In the genomic region with DNA sequence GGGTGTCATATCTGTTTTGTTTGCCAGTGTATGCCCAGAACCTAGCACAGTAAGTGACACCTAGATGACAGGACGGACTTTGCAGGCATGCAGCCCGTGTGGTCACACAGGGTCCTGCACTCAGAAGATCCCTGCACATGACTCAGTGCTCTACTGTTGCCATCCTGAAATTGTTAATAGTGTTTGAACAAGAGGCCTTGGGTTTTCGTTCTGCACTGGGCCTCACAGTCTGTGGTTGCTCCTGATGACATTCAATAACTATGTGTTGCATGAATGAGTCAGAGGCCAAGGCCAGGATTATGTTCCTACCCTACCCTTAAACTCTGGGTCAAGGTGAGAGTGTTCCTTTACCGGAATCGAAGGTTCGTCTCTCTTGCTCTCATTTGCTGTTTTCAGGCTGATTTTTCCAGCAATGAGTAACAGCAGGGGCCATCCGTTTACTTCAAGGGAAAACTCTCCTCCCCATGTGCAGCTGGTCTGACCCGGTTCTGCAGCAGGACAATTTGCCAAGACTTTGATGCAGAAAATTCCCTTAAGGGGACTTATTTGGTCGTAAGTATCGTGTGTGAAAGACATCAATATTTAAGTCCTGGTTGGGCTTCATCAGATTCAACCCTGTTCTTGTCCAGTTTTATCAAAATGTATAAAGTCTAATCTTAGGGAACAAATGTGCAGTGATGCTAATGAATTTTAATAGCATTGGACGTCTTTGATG, we compare ENCODE assay signal across 12 cellular contexts. TPM values are rescaled to one million over a fixed set of nuclear protein-coding genes. Genes with fewer than 3 reads are reported as not detected.
DNase-seq lines count a peak whose midpoint lies in the region; ATAC-seq and TF ChIP-seq lines count a peak whose summit lies in the region.
"Had no signal": no experiment of that assay in that cellular context is flagged by ENCODE, and none has a peak within 500 bp of the region (broad histone marks: within the 10 kb centered on the region; RNA-seq: fewer than 3 reads in every experiment).

No MANE protein-coding gene starts in this region.

- H3K36me3 Mint-ChIP-seq in H9 (ENCODE audit: insufficient read depth in 1 of 3, low read depth in 3 of 3), result no peaks in the 10 kb centered on the region
- no peaks in the 10 kb centered on the region for H3K36me3 Mint-ChIP-seq in activated T-helper 17 cell treated with anti-CD3 and anti-CD28 coated beads, Interleukin-2, amount 50 U/mL, for 72 hours (ENCODE audit: low read depth)

- H3K9me3 ChIP-seq in H9 (ENCODE audit: control insufficient read depth, low read depth, low read length), result no peaks in the 10 kb centered on the region
- H3K9me3 ChIP-seq: neutrophil, testis had no signal

- POLR2A ChIA-PET in BJ (lab: Charles Lee), result no interaction called here

- H3K4me1 Mint-ChIP-seq in H9, result peaks cover 2 to 5% of the 10 kb centered on the region in 2 experiments; a peak in 1 of 4 replicates
- H3K4me1 Mint-ChIP-seq in activated T-helper 17 cell treated with anti-CD3 and anti-CD28 coated beads, Interleukin-2, amount 50 U/mL, for 72 hours, result no peaks in the 10 kb centered on the region

- no peak overlapping the region for H2BK15ac ChIP-seq in H9 (ENCODE audit: low read depth, low read length)

- H3K27me3 ChIP-seq in BJ (ENCODE audit: control insufficient read depth, insufficient read depth, low read length) (no peaks in the 10 kb centered on the region), H9 (ENCODE audit: insufficient read depth, low read length) (no peaks in the 10 kb centered on the region)
- H3K27me3 ChIP-seq: neutrophil, testis had no signal

- TF ChIP-seq CTCF in BJ (IDR thresholded peaks at IDR 0.05; ENCODE audit: insufficient read depth, low read depth, low read length) (peak; percentile 35; the same call in 1 of the 2 replicates), H9 (conservative IDR thresholded peaks at IDR 0.05) (peak; percentile 48)

- no peaks in the 10 kb centered on the region for H3K36me3 ChIP-seq in BJ (ENCODE audit: control insufficient read depth, insufficient read depth, low read length)
- H3K36me3 ChIP-seq: neutrophil had no signal

- H4K5ac ChIP-seq in H9 (ENCODE audit: insufficient read length, low read depth, low read length), result no peak overlapping the region

- no CpG with 5 or more reads among the region's 11 CpGs for WGBS in H9 (ENCODE audit: extremely low coverage, insufficient read length, low lambda C conversion rate)

- H4K8ac ChIP-seq in H9 (replicated peaks; ENCODE audit: insufficient read length, low read depth, low read length), result no peak overlapping the region

- H3K56ac ChIP-seq in H9 (ENCODE audit: insufficient read length, low read depth, low read length), result no peak overlapping the region

- H4K91ac ChIP-seq in H9 (ENCODE audit: insufficient read length, low read depth, low read length), result no peak overlapping the region

- H2BK5ac ChIP-seq in H9 (ENCODE audit: insufficient read length, low read length), result no peak overlapping the region

- H3K9me3 Mint-ChIP-seq in H9, result no peaks in the 10 kb centered on the region
- no peaks in the 10 kb centered on the region for H3K9me3 Mint-ChIP-seq in activated T-helper 17 cell treated with anti-CD3 and anti-CD28 coated beads, Interleukin-2, amount 50 U/mL, for 72 hours

- CTCF ChIA-PET in BJ (lab: Yijun Ruan, JAX), result interaction anchor here (1.0 to 3.1 kb wide), 8 partner anchors 12 to 104 kb away, joined by 3 to 17 read pairs (median 6); a partner anchor contains a TSS

- H2BK12ac ChIP-seq in H9 (ENCODE audit: insufficient read length, low read depth, low read length), result no peak overlapping the region

- no peaks in the 10 kb centered on the region for H4K20me1 ChIP-seq in H9 (ENCODE audit: control insufficient read depth, insufficient read depth, insufficient read length)

- no peaks in the 10 kb centered on the region for H3K79me2 ChIP-seq in H9 (ENCODE audit: insufficient read depth, low read length)

- no peak overlapping the region for H2BK20ac ChIP-seq in H9 (ENCODE audit: low read depth, low read length, poor library complexity, severe bottlenecking)

- DNase-seq in BJ (ENCODE audit: low read depth), result no peak
- no peak for DNase-seq in H9
- DNase-seq in RPMI8226, result peak; percentile 33
- DNase-seq in glomerular visceral epithelial cell (ENCODE audit: extremely low spot score), result peak; percentile 72
- no peak for DNase-seq in cerebellar cortex (ENCODE audit: low spot score)
- DNase-seq in NCI-H1092 treated with DMSO at 0.1 percent for 48 hours (lab: John Stamatoyannopoulos, UW), result no peak
- no peak for DNase-seq in iPS-NIHi7 (ENCODE audit: extremely low spot score)
- DNase-seq: amygdala, testis had no signal

- no peak overlapping the region for H3K27ac ChIP-seq in H9 (ENCODE audit: insufficient read length, low read depth, low read length)
- H3K27ac ChIP-seq: neutrophil, SK-N-MC, testis had no signal

- no peak for ATAC-seq in activated T-helper 17 cell treated with anti-CD3 and anti-CD28 coated beads, Interleukin-2, amount 50 U/mL, for 72 hours (replicated peaks)

- H3K23ac ChIP-seq in H9 (ENCODE audit: insufficient read length, low read depth, low read length), result no peak overlapping the region

- H3K18ac ChIP-seq in H9 (ENCODE audit: insufficient read length, low read depth, low read length), result no peak overlapping the region

- no peaks in the 10 kb centered on the region for H3K79me1 ChIP-seq in H9 (ENCODE audit: insufficient read depth, low read depth, low read length, poor library complexity, severe bottlenecking)

- no peak overlapping the region for H3K4me3 Mint-ChIP-seq in H9
- H3K4me3 Mint-ChIP-seq in activated T-helper 17 cell treated with anti-CD3 and anti-CD28 coated beads, Interleukin-2, amount 50 U/mL, for 72 hours, result no peak overlapping the region

- H3K4me3 ChIP-seq in BJ (ENCODE audit: low read depth, low read length), result no peak overlapping the region
- H3K4me3 ChIP-seq: SK-N-MC, testis had no signal

- H3K27me3 Mint-ChIP-seq in H9 (ENCODE audit: low read depth), result peaks cover 3% of the 10 kb centered on the region
- H3K27me3 Mint-ChIP-seq in activated T-helper 17 cell treated with anti-CD3 and anti-CD28 coated beads, Interleukin-2, amount 50 U/mL, for 72 hours, result peaks cover 15% of the 10 kb centered on the region

- no peaks in the 10 kb centered on the region for H3K23me2 ChIP-seq in H9 (ENCODE audit: insufficient read length, low read depth, low read length, poor library complexity, severe bottlenecking)

- no peak overlapping the region for H3K27ac Mint-ChIP-seq in H9
- H3K27ac Mint-ChIP-seq in activated T-helper 17 cell treated with anti-CD3 and anti-CD28 coated beads, Interleukin-2, amount 50 U/mL, for 72 hours, result no peak overlapping the region

- H3K4me2 ChIP-seq in H9 (ENCODE audit: insufficient read depth, insufficient read length, low read length), result no peak overlapping the region

- H3K14ac ChIP-seq in H9 (ENCODE audit: insufficient read depth, low read length), result no peak overlapping the region

- H3T11ph ChIP-seq in H9 (ENCODE audit: low read length), result no peak overlapping the region

- H2AK5ac ChIP-seq in H9 (ENCODE audit: insufficient read length, low read length), result no peak overlapping the region

- no peaks in the 10 kb centered on the region for H3K4me1 ChIP-seq in H9 (ENCODE audit: insufficient read depth, low read length)
- H3K4me1 ChIP-seq: testis had no signal

- H3K9ac ChIP-seq in H9 (ENCODE audit: extremely low read depth, insufficient read length, low read length), result no peak overlapping the region

- no peak overlapping the region for H3K4ac ChIP-seq in H9 (ENCODE audit: low read depth, low read length)

- no peak overlapping the region for H2AFZ ChIP-seq in H9 (ENCODE audit: low read length)

- no peak overlapping the region for H2BK120ac ChIP-seq in H9 (ENCODE audit: low read depth, low read length, poor library complexity, severe bottlenecking)

RNA-seq across cellular contexts. Expression of a gene that starts 13.0 kb away (rescaled TPM):
- 10.4 and 40.1 TPM in 2 replicates for polyA plus RNA-seq in BJ (2011; rRNA removed)
- 0.76 and 0.87 TPM in 2 replicates for polyA minus RNA-seq in BJ (2011; rRNA and poly(A)+ RNA removed)
- total RNA-seq in H9 (2021), result 69.1 and 73.6 TPM in 2 replicates
- 10 to 100 TPM; 32.5 to 35.8 TPM for total RNA-seq in activated T-helper 17 cell treated with anti-CD3 and anti-CD28 coated beads, Interleukin-2, amount 50 U/mL, for 72 hours

RNA-seq across cellular contexts. Expression of a gene that starts 21.1 kb away (rescaled TPM):
- polyA plus RNA-seq in BJ (2011; rRNA removed), result 0.07 and 0.10 TPM in 2 replicates
- polyA minus RNA-seq in BJ (2011; rRNA and poly(A)+ RNA removed), result 0.57 and 1.3 TPM in 2 replicates
- not detected in 2 replicates for total RNA-seq in H9 (2021)
- total RNA-seq in activated T-helper 17 cell treated with anti-CD3 and anti-CD28 coated beads, Interleukin-2, amount 50 U/mL, for 72 hours, result under 1 TPM in 1 of 2 donors, not detected in 1; 0.08 TPM

Comparison
In these comparisons a context has a peak if more than half of its experiments do, and no peak if none do; other contexts are left out.
1. DNase-seq: peak in RPMI8226 (single experiment) and glomerular visceral epithelial cell (single experiment); none in BJ (single experiment), H9 (single experiment), cerebellar cortex (single experiment), NCI-H1092 treated with DMSO at 0.1 percent for 48 hours (single experiment) and iPS-NIHi7 (single experiment).